Comparison of ENCODE assay signal across 12 cellular contexts in genomic region chr12:109404841-109405240, GRCh38. TPM values are rescaled to one million over a fixed set of nuclear protein-coding genes. Genes with fewer than 3 reads are reported as not detected.
"Had no signal": no experiment of that assay in that cellular context is flagged by ENCODE, and none has a peak within 500 bp of the region (broad histone marks: within the 10 kb centered on the region; RNA-seq: fewer than 3 reads in every experiment).

No MANE protein-coding gene starts in this region.

RNA-seq across cellular contexts. Expression of gene MYO1H, which starts 57.1 kb away (rescaled TPM):
- total RNA-seq: dermis blood vessel endothelial cell, dermis microvascular lymphatic vessel endothelial cell, endodermal cell, endothelial cell of umbilical vein, epithelial cell of proximal tubule, esophagus muscularis mucosa, fibroblast of lung, fibroblast of villous mesenchyme, foreskin keratinocyte, gastrocnemius medialis, gastroesophageal sphincter, glomerular endothelial cell had no signal
- polyA plus RNA-seq: endothelial cell of umbilical vein, foreskin keratinocyte had no signal
